In the genomic region with DNA sequence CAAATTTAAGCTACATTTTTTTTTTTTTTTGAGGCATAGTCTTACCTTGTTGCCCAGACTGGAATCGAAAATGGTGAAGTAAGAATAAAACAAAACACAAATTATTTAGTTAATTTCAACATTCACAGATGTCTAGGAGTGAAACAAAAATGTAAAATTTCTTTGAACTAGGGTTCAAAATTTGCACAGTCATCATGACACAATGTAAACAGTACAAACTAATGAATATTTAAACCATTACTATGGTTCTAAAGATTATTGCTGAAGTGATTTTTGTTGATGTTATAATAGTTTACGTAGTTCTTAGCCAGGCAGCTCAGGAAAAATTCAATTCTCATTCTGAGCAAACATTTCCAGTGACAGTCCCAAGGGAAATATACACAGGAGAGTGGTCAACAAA, we compare ENCODE assay signal across 24 cellular contexts.
DNase-seq lines count a peak whose midpoint lies in the region; ATAC-seq, FAIRE-seq and TF ChIP-seq lines count a peak whose summit lies in the region.
"Had no signal": no experiment of that assay in that cellular context is flagged by ENCODE, and none has a peak within 500 bp of the region (broad histone marks: within the 10 kb centered on the region; RNA-seq: fewer than 3 reads in every experiment).

No MANE protein-coding gene starts in this region.

- DNase-seq in HepG2 (ENCODE audit: low spot score) (no peak), right lobe of liver (no peak), K562 (ENCODE audit: extremely low read depth in 1 of 4, low spot score in 3 of 4) (no peak), SK-N-DZ (ENCODE audit: low spot score) (no peak)
- DNase-seq: ACHN; BE2C; C1 segment of cervical spinal cord; CD4-positive, alpha-beta memory T cell; CD4-positive, CD25-positive, alpha-beta regulatory T cell; CD8-positive, alpha-beta memory T cell; COR-L47; DMS 273 treated with DMSO at 0.1 percent for 48 hours; DMS153; DMS53; DMS79; DND-41; EL; GDM1 had no signal

- H3K9me3 ChIP-seq in HepG2 (ENCODE audit: low read length) = peaks cover 43% of the 10 kb centered on the region
- no peaks in the 10 kb centered on the region for H3K9me3 ChIP-seq in right lobe of liver
- H3K9me3 ChIP-seq in K562 (replicated peaks; ENCODE audit: control insufficient read depth, insufficient read depth, low read depth, low read length) = no peaks in the 10 kb centered on the region
- H3K9me3 ChIP-seq: BE2C, BLaER1 had no signal

- no peaks in the 10 kb centered on the region for H3K27me3 ChIP-seq in HepG2 (ENCODE audit: control insufficient read depth in 1 of 2, insufficient read depth in 2 of 2, low read length in 2 of 2)
- H3K27me3 ChIP-seq in right lobe of liver = no peaks in the 10 kb centered on the region
- no peaks in the 10 kb centered on the region for H3K27me3 ChIP-seq in K562 (ENCODE audit: control insufficient read depth in 2 of 2, insufficient read depth in 2 of 2, low read length in 2 of 2)
- H3K27me3 ChIP-seq: BE2C, BLaER1 had no signal

- no peak for TF ChIP-seq CTCF in HepG2 (CRISPR knock-in tag; IDR thresholded peaks at IDR 0.05)
- TF ChIP-seq CTCF in right lobe of liver (IDR thresholded peaks at IDR 0.05) = no peak
- no peak for TF ChIP-seq CTCF in K562 (IDR thresholded peaks at IDR 0.05 in 2 of 3, conservative IDR thresholded peaks at IDR 0.05 in 1 of 3; ENCODE audit: insufficient read depth in 2 of 3, low read depth in 1 of 3, low read length in 3 of 3)

- intact Hi-C loops in HepG2 (cut with micrococcal nuclease; ENCODE audit: unreplicated experiment) (no loop called here), right lobe of liver (cut with DNase I) (no loop called here), K562 (cut with micrococcal nuclease) (no loop called here)

- no peak overlapping the region for H3K27ac ChIP-seq in HepG2 (ENCODE audit: extremely low read length, insufficient read depth, low read length)
- no peak overlapping the region for H3K27ac ChIP-seq in right lobe of liver
- no peak overlapping the region for H3K27ac ChIP-seq in K562 (ENCODE audit: extremely low read depth, low read depth, low read length)
- H3K27ac ChIP-seq: 22Rv1, BLaER1 had no signal

- TF ChIP-seq EP300 in HepG2 (IDR thresholded peaks at IDR 0.05; ENCODE audit: low read depth in 2 of 2, low read length in 2 of 2) (no peak), HepG2 (CRISPR knock-in tag; IDR thresholded peaks at IDR 0.05; ENCODE audit: borderline replicate concordance) (no peak), K562 (IDR thresholded peaks at IDR 0.05; ENCODE audit: low read length) (no peak)

- no peaks in the 10 kb centered on the region for H3K4me1 ChIP-seq in HepG2 (ENCODE audit: insufficient read depth, low read length)
- H3K4me1 ChIP-seq in right lobe of liver = no peaks in the 10 kb centered on the region
- H3K4me1 ChIP-seq in K562 (replicated peaks in 1 of 2; ENCODE audit: control insufficient read depth in 2 of 2, insufficient read depth in 2 of 2, low read length in 2 of 2) = no peaks in the 10 kb centered on the region
- H3K4me1 ChIP-seq: BE2C, BLaER1 had no signal

- ATAC-seq in HepG2 (no peak), right lobe of liver (no peak), K562 (no peak), HG03469 (IDR thresholded peaks at IDR 0.05; ENCODE audit: unreplicated experiment) (no peak)
- ATAC-seq: GM12878 had no signal

- BruUV-seq in HepG2 (replicated peaks; lab: Mats Ljungman, UMichigan) = no TSS peak
- no TSS peak for BruUV-seq in K562 (replicated peaks; lab: Mats Ljungman, UMichigan)

- no peaks in the 10 kb centered on the region for H3K36me3 ChIP-seq in HepG2 (replicated peaks in 1 of 2; ENCODE audit: control insufficient read depth in 1 of 2, insufficient read depth in 2 of 2, low read length in 2 of 2)
- H3K36me3 ChIP-seq in right lobe of liver = no peaks in the 10 kb centered on the region
- no peaks in the 10 kb centered on the region for H3K36me3 ChIP-seq in K562 (ENCODE audit: control insufficient read depth, insufficient read depth, low read length)
- H3K36me3 ChIP-seq: BE2C, BLaER1 had no signal

- POLR2A ChIA-PET in HepG2 (lab: Yijun Ruan, JAX) = no interaction called here
- POLR2A ChIA-PET in K562 (lab: Yijun Ruan, JAX) = no interaction called here

- 8% methylated on average over 2 of the region's 2 CpGs for WGBS in HepG2 (ENCODE audit: low lambda C conversion rate)
- 57% methylated on average over 2 of the region's 2 CpGs for WGBS in right lobe of liver (ENCODE audit: insufficient coverage, low coverage, low lambda C conversion rate, missing lambda C conversion rate)
- 0% methylated on average over 2 of the region's 2 CpGs for WGBS in K562 (ENCODE audit: insufficient coverage, low coverage, missing lambda C conversion rate)

- no peaks in the 10 kb centered on the region for H4K20me1 ChIP-seq in HepG2 (ENCODE audit: insufficient read depth, low read length)
- no peaks in the 10 kb centered on the region for H4K20me1 ChIP-seq in K562 (replicated peaks; ENCODE audit: control insufficient read depth, insufficient read depth, low read length)
- H4K20me1 ChIP-seq: BLaER1 had no signal

- in situ Hi-C loops in HepG2 (cut with HindIII; ENCODE audit: extremely low pct_ligation_motif_present, low pct_unique_long_range_greater_than_20kb) (no loop called here), K562 (cut with MboI) (no loop called here)

- H3K9ac ChIP-seq in HepG2 (ENCODE audit: insufficient read depth, low read depth, low read length) (no peak overlapping the region), K562 (ENCODE audit: insufficient read depth in 1 of 2, low read depth in 2 of 2, low read length in 2 of 2) (no peak overlapping the region)
- H3K9ac ChIP-seq: BLaER1 had no signal

- no peak for FAIRE-seq in HepG2 (lab: Jason Lieb, UNC)
- FAIRE-seq in K562 (lab: Jason Lieb, UNC) = no peak
- FAIRE-seq: GM12878, GM12892, GM18507 had no signal

- H3K4me2 ChIP-seq in HepG2 (ENCODE audit: low read depth, low read length) = no peak overlapping the region
- no peak overlapping the region for H3K4me2 ChIP-seq in K562 (ENCODE audit: insufficient read depth, low read length)
- H3K4me2 ChIP-seq: BLaER1 had no signal

- H2AFZ ChIP-seq in HepG2 (ENCODE audit: low read length) (no peak overlapping the region), K562 (ENCODE audit: low read depth, low read length) (no peak overlapping the region)

- CTCF ChIA-PET in HepG2 (lab: Yijun Ruan, JAX; ENCODE audit: low intra/inter-chr PET ratio, low total read pairs) (no interaction called here), K562 (lab: Yijun Ruan, JAX; ENCODE audit: low intra/inter-chr PET ratio) (interaction anchor here (0.6 kb wide), 1 partner anchor 23 kb away, joined by 3 read pairs; no protein-coding TSS in a partner anchor)

- TF ChIP-seq POLR2A in HepG2 (IDR thresholded peaks at IDR 0.05; ENCODE audit: insufficient read depth in 1 of 2, low read depth in 2 of 2, low read length in 2 of 2) (no peak), right lobe of liver (IDR thresholded peaks at IDR 0.05) (no peak), K562 (conservative IDR thresholded peaks at IDR 0.05) (no peak)

- TF ChIP-seq RAD21 in HepG2 (CRISPR knock-in tag; IDR thresholded peaks at IDR 0.05) (no peak), K562 (CRISPR knock-in tag; conservative IDR thresholded peaks at IDR 0.05 in 1 of 2, IDR thresholded peaks at IDR 0.05 in 1 of 2) (no peak)

- H3K4me3 ChIP-seq in HepG2 (replicated peaks in 1 of 3; ENCODE audit: insufficient read depth in 1 of 3, low read depth in 2 of 3, low read length in 3 of 3) = no peak overlapping the region
- no peak overlapping the region for H3K4me3 ChIP-seq in right lobe of liver
- no peak overlapping the region for H3K4me3 ChIP-seq in K562
- H3K4me3 ChIP-seq: BLaER1, GM12878 had no signal

- no peaks in the 10 kb centered on the region for H3K79me2 ChIP-seq in HepG2 (ENCODE audit: insufficient read depth, low read length)
- no peaks in the 10 kb centered on the region for H3K79me2 ChIP-seq in K562 (ENCODE audit: control insufficient read depth, insufficient read depth, low read length)

- no peaks in the 10 kb centered on the region for H3K9me1 ChIP-seq in K562 (ENCODE audit: control insufficient read depth, insufficient read depth, low read length)

TF ChIP-seq in HepG2, 621 proteins besides CTCF, POLR2A, EP300 and RAD21:
- TF ChIP-seq MAFK (conservative IDR thresholded peaks at IDR 0.05 in 1 of 2, IDR thresholded peaks at IDR 0.05 in 1 of 2; ENCODE audit: low read length in 2 of 2) (peak; percentile 46 to 62), HDAC1 (CRISPR knock-in tag; IDR thresholded peaks at IDR 0.05) (no peak), MAFF (IDR thresholded peaks at IDR 0.05; ENCODE audit: low read depth, low read length) (peak; percentile 53), NFE2L2 (IDR thresholded peaks at IDR 0.05; ENCODE audit: low read length) (peak; percentile 75; the same call in 1 of the 2 replicates), ATF1 (CRISPR knock-in tag; IDR thresholded peaks at IDR 0.05) (no peak)

TF ChIP-seq in K562, 482 proteins besides CTCF, POLR2A, EP300 and RAD21:
- no peak for TF ChIP-seq DLX4 (CRISPR knock-in tag; IDR thresholded peaks at IDR 0.05)
- no peak for TF ChIP-seq ZFP30 (CRISPR knock-in tag; IDR thresholded peaks at IDR 0.05; ENCODE audit: borderline replicate concordance)
- TF ChIP-seq SMARCE1 (IDR thresholded peaks at IDR 0.05) = no peak
- TF ChIP-seq PRMT5 (CRISPR knock-in tag; IDR thresholded peaks at IDR 0.05) = no peak
- no peak for TF ChIP-seq CSDE1 (IDR thresholded peaks at IDR 0.05)
- TF ChIP-seq MAFG (tag; conservative IDR thresholded peaks at IDR 0.05) = 0 out of 2 replicates have a peak, but pooled peaks have one; percentile 35
- TF ChIP-seq ZNF316 (IDR thresholded peaks at IDR 0.05) = peak; percentile 65
- TF ChIP-seq XRCC4 (IDR thresholded peaks at IDR 0.05; ENCODE audit: extremely low read depth, insufficient read depth, insufficient read length) = no peak
- TF ChIP-seq EHMT2 (IDR thresholded peaks at IDR 0.05) = no peak
- peak; percentile 35; the same call in 1 of the 2 replicates for TF ChIP-seq MAFF (IDR thresholded peaks at IDR 0.05; ENCODE audit: low read length)

Comparison
In these comparisons a context has a peak if more than half of its experiments do, and no peak if none do; other contexts are left out.
1. Of the 241 proteins assayed by ChIP-seq in both HepG2 and K562: peak only in HepG2: MAFK; only in K562: MAFG; in both: MAFF; in neither: 238.